Comparison of ENCODE assay signal across 15 cellular contexts in the genomic region with DNA sequence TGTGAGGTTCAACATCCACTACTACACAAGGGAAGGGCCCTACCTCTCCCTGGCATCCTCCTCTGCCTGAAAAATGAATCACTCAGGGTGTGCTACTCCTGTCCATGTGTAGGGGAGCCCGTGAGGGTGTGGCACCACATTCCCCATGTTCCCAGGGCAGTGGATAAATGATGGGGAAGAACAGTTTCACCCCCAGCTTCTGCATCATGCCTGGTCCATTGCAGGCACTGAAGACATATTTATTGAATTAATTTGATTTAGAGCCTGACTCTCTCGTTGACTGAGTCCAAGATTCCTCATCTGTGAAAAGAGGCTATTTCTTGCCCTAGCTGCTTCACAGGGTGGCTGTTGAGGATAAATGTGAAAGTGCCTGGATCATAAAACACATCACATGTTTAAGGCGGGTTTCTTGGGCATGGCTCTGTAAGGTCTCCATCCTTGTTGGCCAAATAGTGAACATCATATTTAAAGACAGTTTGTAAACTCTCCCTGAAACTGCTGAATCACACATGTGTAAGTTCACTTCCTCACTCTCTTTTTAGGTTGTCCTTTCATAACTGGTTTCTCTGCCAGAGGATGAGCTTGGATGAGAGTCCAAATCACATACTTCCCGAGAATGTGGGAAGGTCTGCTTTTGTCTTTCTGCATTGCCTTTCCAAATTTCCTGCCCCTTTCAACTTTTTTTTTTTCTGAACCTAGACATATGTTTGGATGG.
A peak's percentile ranks its signal among the peaks of the same experiment; 100 is the strongest.
DNase-seq lines count a peak whose midpoint lies in the region; FAIRE-seq and TF ChIP-seq lines count a peak whose summit lies in the region.
"Had no signal": no experiment of that assay in that cellular context is flagged by ENCODE, and none has a peak within 500 bp of the region (broad histone marks: within the 10 kb centered on the region; RNA-seq: fewer than 3 reads in every experiment).

No MANE protein-coding gene starts in this region.

- H3K9ac ChIP-seq in OCI-LY3 (ENCODE audit: low read length) = no peak overlapping the region

- H3K27me3 ChIP-seq in OCI-LY3 (ENCODE audit: low read depth, low read length) = peaks cover 10% of the 10 kb centered on the region; the same call in 1 of the 2 replicates
- H3K27me3 ChIP-seq: ascending aorta, upper lobe of left lung had no signal

- no peak overlapping the region for H3K27ac ChIP-seq in OCI-LY3 (ENCODE audit: low read length)
- H3K27ac ChIP-seq: ascending aorta, HL-60, upper lobe of left lung had no signal

- TF ChIP-seq CTCF in GM20000 (IDR thresholded peaks at IDR 0.05; ENCODE audit: extremely low read depth, missing control alignments) (no peak), OCI-LY3 (IDR thresholded peaks at IDR 0.05; ENCODE audit: low read depth, low read length) (no peak), fibroblast of mammary gland (conservative IDR thresholded peaks at IDR 0.05; ENCODE audit: control insufficient read depth, insufficient read depth, low read depth, low read length) (peak; percentile 10)

- H3K79me2 ChIP-seq in OCI-LY3 (ENCODE audit: low read length) = no peaks in the 10 kb centered on the region

- 0 out of 2 replicates have a peak overlapping the region, but pooled peaks have one; percentile 20 for H2AFZ ChIP-seq in OCI-LY3 (ENCODE audit: low read depth, low read length)

- peak overlapping the region; percentile 7 for H3K4me2 ChIP-seq in OCI-LY3 (ENCODE audit: low read length)

- no peak overlapping the region for H3K4me3 ChIP-seq in OCI-LY3 (ENCODE audit: low read length)
- no peak overlapping the region for H3K4me3 ChIP-seq in fibroblast of mammary gland (ENCODE audit: control insufficient read depth, low read depth, low read length)
- H3K4me3 ChIP-seq: ascending aorta, upper lobe of left lung had no signal

- no peaks in the 10 kb centered on the region for H3K36me3 ChIP-seq in OCI-LY3 (replicated peaks; ENCODE audit: low read depth, low read length)
- H3K36me3 ChIP-seq: ascending aorta, upper lobe of left lung had no signal

- no peaks in the 10 kb centered on the region for H4K20me1 ChIP-seq in OCI-LY3 (ENCODE audit: insufficient read depth, low read length)

- no peaks in the 10 kb centered on the region for H3K9me3 ChIP-seq in OCI-LY3 (ENCODE audit: insufficient read depth, low read length)
- H3K9me3 ChIP-seq: ascending aorta, upper lobe of left lung had no signal

- H3K4me1 ChIP-seq in OCI-LY3 (ENCODE audit: low read length) = peaks cover 8% of the 10 kb centered on the region
- H3K4me1 ChIP-seq: ascending aorta, upper lobe of left lung had no signal

- DNase-seq in AG08395 (ENCODE audit: low spot score) (peak; percentile 65), GM20000 (ENCODE audit: low spot score) (peak; percentile 18), fibroblast of mammary gland (ENCODE audit: low read depth) (peak; percentile 78), NCI-H1417 treated with DMSO at 0.1 percent for 48 hours (lab: John Stamatoyannopoulos, UW) (no peak), NCI-H1105 treated with DMSO at 0.1 percent for 48 hours (lab: John Stamatoyannopoulos, UW) (no peak), GM19239 (ENCODE audit: insufficient read length, low spot score) (no peak)
- DNase-seq in stimulated activated CD8-positive, alpha-beta memory T cell treated with anti-CD3 and anti-CD28 coated beads, Interleukin-4, amount 100 ng/mL, for 48 hours = no peak
- DNase-seq: activated CD8-positive, alpha-beta memory T cell treated with anti-CD3 and anti-CD28 coated beads, Interleukin-2, amount 50 U/mL, for 48 hours; CD4-positive, alpha-beta memory T cell; NCI-H1436; upper lobe of left lung had no signal

- no peak for FAIRE-seq in GM19239 (lab: Jason Lieb, UNC)
- FAIRE-seq: TTC549 had no signal

Comparison
In these comparisons a context has a peak if more than half of its experiments do, and no peak if none do; other contexts are left out.
1. DNase-seq: peak in AG08395 (single experiment), GM20000 (single experiment) and fibroblast of mammary gland (single experiment); none in NCI-H1417 treated with DMSO at 0.1 percent for 48 hours (single experiment), NCI-H1105 treated with DMSO at 0.1 percent for 48 hours (single experiment), stimulated activated CD8-positive, alpha-beta memory T cell treated with anti-CD3 and anti-CD28 coated beads, Interleukin-4, amount 100 ng/mL, for 48 hours (single experiment) and GM19239 (single experiment).